Comparison of ENCODE assay signal across 11 cellular contexts in the genomic region with DNA sequence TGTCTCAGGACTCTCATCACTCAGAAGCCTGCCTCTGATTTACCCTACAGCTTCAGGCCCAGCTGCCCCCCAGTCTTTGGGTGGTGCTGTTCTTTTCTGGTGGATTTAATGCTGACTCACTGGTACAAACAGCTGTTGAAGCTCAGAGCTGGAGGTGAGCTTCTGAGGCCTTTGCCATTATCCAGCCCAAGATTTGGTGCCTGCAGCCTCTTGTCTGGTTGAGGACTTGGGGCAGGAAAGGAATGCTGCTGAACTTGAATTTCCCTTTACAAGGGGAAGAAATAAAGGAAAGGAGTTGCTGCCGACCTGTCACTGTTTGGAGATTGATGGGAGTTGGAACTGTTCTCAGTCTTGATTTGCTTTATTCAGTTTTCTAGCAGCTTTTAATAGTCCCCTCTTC. TPM values are rescaled to one million over a fixed set of nuclear protein-coding genes. Genes with fewer than 3 reads are reported as not detected.
DNase-seq lines count a peak whose midpoint lies in the region; ATAC-seq, FAIRE-seq and TF ChIP-seq lines count a peak whose summit lies in the region.
"Had no signal": no experiment of that assay in that cellular context is flagged by ENCODE, and none has a peak within 500 bp of the region (broad histone marks: within the 10 kb centered on the region; RNA-seq: fewer than 3 reads in every experiment).

No MANE protein-coding gene starts in this region.

- H3K4me1 ChIP-seq in K562 (replicated peaks in 1 of 2; ENCODE audit: control insufficient read depth in 2 of 2, insufficient read depth in 2 of 2, low read length in 2 of 2) (peaks cover 3 to 4% of the 10 kb centered on the region in 2 experiments; a peak in 3 of 5 replicates), upper lobe of left lung (peaks cover 0 to 33% (median 16%) of the 10 kb centered on the region in 4 donors)
- H3K4me1 ChIP-seq: BLaER1, transverse colon had no signal

- no peaks in the 10 kb centered on the region for H3K27me3 Mint-ChIP-seq in activated naive CD4-positive, alpha-beta T cell treated with anti-CD3 and anti-CD28 coated beads for 36 hours (ENCODE audit: low read depth)
- H3K27me3 Mint-ChIP-seq: naive B cell had no signal

- H3K4me2 ChIP-seq in K562 (ENCODE audit: insufficient read depth, low read length) = no peak overlapping the region
- H3K4me2 ChIP-seq: BLaER1 had no signal

- H3K4me3 ChIP-seq in K562 (no peak overlapping the region), upper lobe of left lung (no peak overlapping the region)
- H3K4me3 ChIP-seq: BLaER1, transverse colon had no signal

- in situ Hi-C loops in K562 (cut with MboI) = no loop called here

- POLR2A ChIA-PET in K562 (lab: Yijun Ruan, JAX) = interaction anchor here (0.8 to 3.1 kb wide), 14 partner anchors 8 to 142 kb away, joined by 3 to 52 read pairs (median 6); a partner anchor contains a TSS

- TF ChIP-seq CTCF in K562 (IDR thresholded peaks at IDR 0.05 in 2 of 3, conservative IDR thresholded peaks at IDR 0.05 in 1 of 3; ENCODE audit: insufficient read depth in 2 of 3, low read depth in 1 of 3, low read length in 3 of 3) = no peak
- TF ChIP-seq CTCF in upper lobe of left lung (IDR thresholded peaks at IDR 0.05) = no peak

- intact Hi-C loops in activated naive CD4-positive, alpha-beta T cell treated with anti-CD3 and anti-CD28 coated beads for 36 hours (cut with micrococcal nuclease) = no loop called here
- intact Hi-C loops in K562 (cut with micrococcal nuclease) = no loop called here

- TF ChIP-seq EP300 in K562 (IDR thresholded peaks at IDR 0.05; ENCODE audit: low read length) (no peak), upper lobe of left lung (IDR thresholded peaks at IDR 0.05) (no peak)

- H3K36me3 Mint-ChIP-seq in activated naive CD4-positive, alpha-beta T cell treated with anti-CD3 and anti-CD28 coated beads for 36 hours (ENCODE audit: low read depth) = peaks cover 46% of the 10 kb centered on the region

- H4K20me1 ChIP-seq in K562 (replicated peaks; ENCODE audit: control insufficient read depth, insufficient read depth, low read length) = peaks cover 5% of the 10 kb centered on the region; the same call in 1 of the 2 replicates

- H3K9ac ChIP-seq in K562 (ENCODE audit: insufficient read depth in 1 of 2, low read depth in 2 of 2, low read length in 2 of 2) = no peak overlapping the region
- H3K9ac ChIP-seq: BLaER1 had no signal

- WGBS in K562 (ENCODE audit: insufficient coverage, low coverage, missing lambda C conversion rate) = 86% methylated on average over 1 of the region's 1 CpG
- WGBS in upper lobe of left lung, 2 donors = 39 to 44% methylated on average over 1 of the region's 1 CpG

- H3K4me3 Mint-ChIP-seq in activated naive CD4-positive, alpha-beta T cell treated with anti-CD3 and anti-CD28 coated beads for 36 hours = no peak overlapping the region
- H3K4me3 Mint-ChIP-seq: naive B cell had no signal

- ATAC-seq in K562 (peak; percentile 60; the same call in 2 of the 3 replicates), upper lobe of left lung (ENCODE audit: low FRiP score in 2 of 2) (peak; percentile 61 to 79), HG02884 (IDR thresholded peaks at IDR 0.05; ENCODE audit: unreplicated experiment) (no peak)

- H3K4me1 Mint-ChIP-seq in activated naive CD4-positive, alpha-beta T cell treated with anti-CD3 and anti-CD28 coated beads for 36 hours (ENCODE audit: low read depth) = peaks cover 8% of the 10 kb centered on the region

- no peaks in the 10 kb centered on the region for H3K9me3 ChIP-seq in K562 (replicated peaks; ENCODE audit: control insufficient read depth, insufficient read depth, low read depth, low read length)
- H3K9me3 ChIP-seq in upper lobe of left lung = no peaks in the 10 kb centered on the region
- H3K9me3 ChIP-seq: BLaER1, transverse colon had no signal

- peaks cover 94% of the 10 kb centered on the region for H3K36me3 ChIP-seq in K562 (ENCODE audit: control insufficient read depth, insufficient read depth, low read length)
- peaks cover 21 to 88% (median 58%) of the 10 kb centered on the region in 4 donors for H3K36me3 ChIP-seq in upper lobe of left lung

- peaks cover 29% of the 10 kb centered on the region for H3K79me2 ChIP-seq in K562 (ENCODE audit: control insufficient read depth, insufficient read depth, low read length)

- FAIRE-seq in K562 (lab: Jason Lieb, UNC) = peak; percentile 78

- BruUV-seq in K562 (replicated peaks; lab: Mats Ljungman, UMichigan) = no TSS peak

- H3K27ac Mint-ChIP-seq in activated naive CD4-positive, alpha-beta T cell treated with anti-CD3 and anti-CD28 coated beads for 36 hours = peak overlapping the region; percentile 75

- TF ChIP-seq POLR2A in K562 (conservative IDR thresholded peaks at IDR 0.05) (no peak), upper lobe of left lung (IDR thresholded peaks at IDR 0.05) (no peak)

- TF ChIP-seq RAD21 in K562 (CRISPR knock-in tag; conservative IDR thresholded peaks at IDR 0.05 in 1 of 2, IDR thresholded peaks at IDR 0.05 in 1 of 2) = no peak

- H2AFZ ChIP-seq in K562 (ENCODE audit: low read depth, low read length) = no peak overlapping the region

- H3K27ac ChIP-seq in K562 (ENCODE audit: extremely low read depth, low read depth, low read length) (peak overlapping the region; percentile 8; the same call in 2 of the 3 replicates), upper lobe of left lung (peak overlapping the region; percentile 39 to 73 (median 66))
- H3K27ac ChIP-seq: BLaER1, transverse colon had no signal

- H3K9me3 Mint-ChIP-seq in activated naive CD4-positive, alpha-beta T cell treated with anti-CD3 and anti-CD28 coated beads for 36 hours = no peaks in the 10 kb centered on the region
- H3K9me3 Mint-ChIP-seq: naive B cell had no signal

- peaks cover 5% of the 10 kb centered on the region for H3K9me1 ChIP-seq in K562 (ENCODE audit: control insufficient read depth, insufficient read depth, low read length)

- CTCF ChIA-PET in activated naive CD4-positive, alpha-beta T cell treated with anti-CD3 and anti-CD28 coated beads for 36 hours (lab: Charles Lee) = interaction anchor here (0.6 to 2.8 kb wide), 4 partner anchors 9 to 109 kb away, joined by 3 to 12 read pairs (median 10); no protein-coding TSS in a partner anchor
- CTCF ChIA-PET in K562 (lab: Yijun Ruan, JAX; ENCODE audit: low intra/inter-chr PET ratio) = no interaction called here

- H3K27me3 ChIP-seq in K562 (ENCODE audit: control insufficient read depth in 2 of 2, insufficient read depth in 2 of 2, low read length in 2 of 2) = no peaks in the 10 kb centered on the region
- no peaks in the 10 kb centered on the region for H3K27me3 ChIP-seq in upper lobe of left lung
- H3K27me3 ChIP-seq: BLaER1, transverse colon had no signal

- no peak for DNase-seq in activated naive CD4-positive, alpha-beta T cell treated with anti-CD3 and anti-CD28 coated beads for 36 hours
- DNase-seq in activated naive CD4-positive, alpha-beta T cell treated with anti-CD3 and anti-CD28 coated beads, Interleukin-2, amount 50 U/mL, for 16 hours = no peak
- peak in 2 of 4 experiments; percentile 29 to 36 for DNase-seq in K562 (ENCODE audit: extremely low read depth in 1 of 4, low spot score in 3 of 4)
- DNase-seq in left kidney (ENCODE audit: low read depth, low spot score) = peak; percentile 60
- DNase-seq in upper lobe of left lung = peak in 1 of 2 donors; percentile 68
- DNase-seq in middle frontal gyrus (ENCODE audit: extremely low spot score, low spot score) = no peak
- DNase-seq in NCI-H526 (lab: John Stamatoyannopoulos, UW) = no peak
- DNase-seq: naive B cell, transverse colon had no signal

RNA-seq across cellular contexts. Expression of a gene that starts 19.8 kb away (rescaled TPM):
- total RNA-seq in activated naive CD4-positive, alpha-beta T cell treated with anti-CD3 and anti-CD28 coated beads for 36 hours = 10 to 100 TPM; 79.5 to 82.7 TPM
- total RNA-seq in K562 (2011; cell fraction: chromatin; rRNA removed; ENCODE audit: low replicate concordance) = 106 and 144 TPM in 2 replicates
- 68.8 and 74.0 TPM in 2 replicates for total RNA-seq in K562 (2011; cell fraction: nucleolus; rRNA removed)
- total RNA-seq in K562 (2011; cell fraction: nucleoplasm; rRNA removed) = 67.5 and 78.2 TPM in 2 replicates
- 149 and 166 TPM in 2 replicates for total RNA-seq in K562 (2014; rRNA removed)
- 102 and 114 TPM in 2 replicates for total RNA-seq in K562 (2014; rRNA removed; fragmentation: Illumina TruSeq; extraction: Trizol)
- total RNA-seq in K562 (2015; rRNA removed; fragmentation: Illumina TruSeq; extraction: Trizol) = 137 and 138 TPM in 2 replicates
- total RNA-seq in K562 (2021) = 120 and 138 TPM in 2 replicates
- 47.4 and 53.0 TPM in 2 replicates for polyA plus RNA-seq in K562 (2011; rRNA removed)
- 55.5 and 68.2 TPM in 2 replicates for polyA plus RNA-seq in K562 (2011; cell fraction: cytosol; rRNA removed)
- polyA plus RNA-seq in K562 (2011; cell fraction: nucleus; rRNA removed) = 107 and 119 TPM in 2 replicates
- polyA plus RNA-seq in K562 (2012) = 94.3 and 135 TPM in 2 replicates
- 193 and 194 TPM in 2 replicates for polyA plus RNA-seq in K562 (2014; fragmentation: Illumina TruSeq; extraction: Trizol)
- 10 to 100 TPM; 41.6 to 43.5 TPM for polyA plus RNA-seq in K562 (2014; fragmentation: Nextera tagmentation; extraction: Ambion mirVana)
- 91.6 and 95.4 TPM in 2 replicates for polyA plus RNA-seq in K562 (2014; rRNA removed)
- 64.1 and 88.2 TPM in 2 replicates for polyA minus RNA-seq in K562 (2011; rRNA and poly(A)+ RNA removed)
- 70.7 and 87.6 TPM in 2 replicates for polyA minus RNA-seq in K562 (2011; cell fraction: cytosol; rRNA and poly(A)+ RNA removed)
- polyA minus RNA-seq in K562 (2011; cell fraction: nucleus; rRNA and poly(A)+ RNA removed) = 30.8 and 44.9 TPM in 2 replicates
- 10 to 100 TPM; 41.2 to 57.6 (median 52.9) TPM for total RNA-seq in upper lobe of left lung

RNA-seq across cellular contexts. Expression of a gene that starts 26.0 kb away (rescaled TPM):
- 10 to 100 TPM; 47.1 to 49.1 TPM for total RNA-seq in activated naive CD4-positive, alpha-beta T cell treated with anti-CD3 and anti-CD28 coated beads for 36 hours
- 194 and 283 TPM in 2 replicates for total RNA-seq in K562 (2011; cell fraction: chromatin; rRNA removed; ENCODE audit: low replicate concordance)
- 176 and 243 TPM in 2 replicates for total RNA-seq in K562 (2011; cell fraction: nucleolus; rRNA removed)
- 172 and 194 TPM in 2 replicates for total RNA-seq in K562 (2011; cell fraction: nucleoplasm; rRNA removed)
- total RNA-seq in K562 (2014; rRNA removed) = 32.6 and 60.5 TPM in 2 replicates
- total RNA-seq in K562 (2014; rRNA removed; fragmentation: Illumina TruSeq; extraction: Trizol) = 49.7 TPM in 2 replicates
- 39.9 and 49.9 TPM in 2 replicates for total RNA-seq in K562 (2015; rRNA removed; fragmentation: Illumina TruSeq; extraction: Trizol)
- total RNA-seq in K562 (2021) = 65.5 and 69.9 TPM in 2 replicates
- polyA plus RNA-seq in K562 (2011; rRNA removed) = 19.4 and 28.1 TPM in 2 replicates
- polyA plus RNA-seq in K562 (2011; cell fraction: cytosol; rRNA removed) = 14.0 and 15.3 TPM in 2 replicates
- polyA plus RNA-seq in K562 (2011; cell fraction: nucleus; rRNA removed) = 79.8 and 95.1 TPM in 2 replicates
- polyA plus RNA-seq in K562 (2012) = 38.2 and 56.5 TPM in 2 replicates
- polyA plus RNA-seq in K562 (2014; fragmentation: Illumina TruSeq; extraction: Trizol) = 31.3 and 61.2 TPM in 2 replicates
- 10 to 100 TPM; 14.1 to 21.9 TPM for polyA plus RNA-seq in K562 (2014; fragmentation: Nextera tagmentation; extraction: Ambion mirVana)
- 26.8 and 30.4 TPM in 2 replicates for polyA plus RNA-seq in K562 (2014; rRNA removed)
- polyA minus RNA-seq in K562 (2011; rRNA and poly(A)+ RNA removed) = 111 and 152 TPM in 2 replicates
- polyA minus RNA-seq in K562 (2011; cell fraction: cytosol; rRNA and poly(A)+ RNA removed) = 27.6 and 30.5 TPM in 2 replicates
- 193 and 329 TPM in 2 replicates for polyA minus RNA-seq in K562 (2011; cell fraction: nucleus; rRNA and poly(A)+ RNA removed)
- 10 to 100 TPM; 32.0 to 72.1 (median 50.7) TPM for total RNA-seq in upper lobe of left lung

RNA-seq across cellular contexts. Expression of a gene that starts 26.6 kb away (rescaled TPM):
- 100 to 1,000 TPM; 118 to 120 TPM for total RNA-seq in activated naive CD4-positive, alpha-beta T cell treated with anti-CD3 and anti-CD28 coated beads for 36 hours
- 34.1 and 72.7 TPM in 2 replicates for total RNA-seq in K562 (2011; cell fraction: chromatin; rRNA removed; ENCODE audit: low replicate concordance)
- 57.9 and 58.4 TPM in 2 replicates for total RNA-seq in K562 (2011; cell fraction: nucleolus; rRNA removed)
- total RNA-seq in K562 (2011; cell fraction: nucleoplasm; rRNA removed) = 49.2 and 50.2 TPM in 2 replicates
- total RNA-seq in K562 (2014; rRNA removed) (134 and 143 TPM in 2 replicates), K562 (2014; rRNA removed; fragmentation: Illumina TruSeq; extraction: Trizol) (159 TPM in 2 replicates), K562 (2015; rRNA removed; fragmentation: Illumina TruSeq; extraction: Trizol) (144 and 146 TPM in 2 replicates), K562 (2021) (125 and 132 TPM in 2 replicates), upper lobe of left lung (10 to 100 TPM; 23.0 to 62.5 (median 45.7) TPM)
- polyA plus RNA-seq in K562 (2011; rRNA removed) (177 and 178 TPM in 2 replicates), K562 (2014; fragmentation: Illumina TruSeq; extraction: Trizol) (285 and 292 TPM in 2 replicates), K562 (2014; fragmentation: Nextera tagmentation; extraction: Ambion mirVana) (100 to 1,000 TPM; 331 to 383 TPM), K562 (2014; rRNA removed) (180 and 270 TPM in 2 replicates)
- 261 and 277 TPM in 2 replicates for polyA plus RNA-seq in K562 (2011; cell fraction: cytosol; rRNA removed)
- polyA plus RNA-seq in K562 (2011; cell fraction: nucleus; rRNA removed) = 41.8 and 46.9 TPM in 2 replicates
- 141 and 165 TPM in 2 replicates for polyA plus RNA-seq in K562 (2012)
- polyA minus RNA-seq in K562 (2011; rRNA and poly(A)+ RNA removed) = 121 and 136 TPM in 2 replicates
- 91.8 and 121 TPM in 2 replicates for polyA minus RNA-seq in K562 (2011; cell fraction: cytosol; rRNA and poly(A)+ RNA removed)
- 25.8 and 35.7 TPM in 2 replicates for polyA minus RNA-seq in K562 (2011; cell fraction: nucleus; rRNA and poly(A)+ RNA removed)

RNA-seq across cellular contexts. Expression of a gene that starts 33.9 kb away (rescaled TPM):
- total RNA-seq in activated naive CD4-positive, alpha-beta T cell treated with anti-CD3 and anti-CD28 coated beads for 36 hours = 10 to 100 TPM; 21.7 to 22.0 TPM
- 30.7 and 40.4 TPM in 2 replicates for total RNA-seq in K562 (2011; cell fraction: chromatin; rRNA removed; ENCODE audit: low replicate concordance)
- total RNA-seq in K562 (2011; cell fraction: nucleolus; rRNA removed) = 17.5 and 18.5 TPM in 2 replicates
- total RNA-seq in K562 (2011; cell fraction: nucleoplasm; rRNA removed) = 28.0 and 48.3 TPM in 2 replicates
- total RNA-seq in K562 (2014; rRNA removed) (25.3 and 27.7 TPM in 2 replicates), K562 (2014; rRNA removed; fragmentation: Illumina TruSeq; extraction: Trizol) (22.5 and 23.5 TPM in 2 replicates), K562 (2015; rRNA removed; fragmentation: Illumina TruSeq; extraction: Trizol) (31.9 and 33.6 TPM in 2 replicates), K562 (2021) (28.8 and 31.4 TPM in 2 replicates), upper lobe of left lung (10 to 100 TPM in 1 of 6 donors, 1 to 10 TPM in 5; 6.0 to 13.6 (median 7.0) TPM)
- polyA plus RNA-seq in K562 (2011; rRNA removed) (38.6 and 44.3 TPM in 2 replicates), K562 (2014; fragmentation: Illumina TruSeq; extraction: Trizol) (52.2 and 59.6 TPM in 2 replicates), K562 (2014; fragmentation: Nextera tagmentation; extraction: Ambion mirVana) (10 to 100 TPM; 23.9 to 26.6 TPM), K562 (2014; rRNA removed) (34.6 and 38.0 TPM in 2 replicates)
- polyA plus RNA-seq in K562 (2011; cell fraction: cytosol; rRNA removed) = 57.5 and 64.8 TPM in 2 replicates
- polyA plus RNA-seq in K562 (2011; cell fraction: nucleus; rRNA removed) = 41.6 and 45.0 TPM in 2 replicates
- polyA plus RNA-seq in K562 (2012) = 19.5 and 24.7 TPM in 2 replicates
- polyA minus RNA-seq in K562 (2011; rRNA and poly(A)+ RNA removed) = 46.0 and 47.8 TPM in 2 replicates
- polyA minus RNA-seq in K562 (2011; cell fraction: cytosol; rRNA and poly(A)+ RNA removed) = 13.3 and 18.6 TPM in 2 replicates
- polyA minus RNA-seq in K562 (2011; cell fraction: nucleus; rRNA and poly(A)+ RNA removed) = 12.8 and 21.0 TPM in 2 replicates

RNA-seq across cellular contexts. Expression of a gene that starts 34.7 kb away (rescaled TPM):
- 10 to 100 TPM; 78.2 to 82.1 TPM for total RNA-seq in activated naive CD4-positive, alpha-beta T cell treated with anti-CD3 and anti-CD28 coated beads for 36 hours
- 62.6 and 77.3 TPM in 2 replicates for total RNA-seq in K562 (2011; cell fraction: chromatin; rRNA removed; ENCODE audit: low replicate concordance)
- 31.0 and 32.1 TPM in 2 replicates for total RNA-seq in K562 (2011; cell fraction: nucleolus; rRNA removed)
- total RNA-seq in K562 (2011; cell fraction: nucleoplasm; rRNA removed) = 44.9 and 68.0 TPM in 2 replicates
- total RNA-seq in K562 (2014; rRNA removed) = 51.6 and 92.3 TPM in 2 replicates
- total RNA-seq in K562 (2014; rRNA removed; fragmentation: Illumina TruSeq; extraction: Trizol) = 53.9 and 57.0 TPM in 2 replicates
- total RNA-seq in K562 (2015; rRNA removed; fragmentation: Illumina TruSeq; extraction: Trizol) = 53.1 and 58.0 TPM in 2 replicates
- total RNA-seq in K562 (2021) = 96.7 and 112 TPM in 2 replicates
- polyA plus RNA-seq in K562 (2011; rRNA removed) = 59.6 and 77.7 TPM in 2 replicates
- 61.6 and 96.6 TPM in 2 replicates for polyA plus RNA-seq in K562 (2011; cell fraction: cytosol; rRNA removed)
- polyA plus RNA-seq in K562 (2011; cell fraction: nucleus; rRNA removed) = 44.0 and 65.8 TPM in 2 replicates
- polyA plus RNA-seq in K562 (2012) = 73.0 and 116 TPM in 2 replicates
- 70.6 and 95.1 TPM in 2 replicates for polyA plus RNA-seq in K562 (2014; fragmentation: Illumina TruSeq; extraction: Trizol)
- polyA plus RNA-seq in K562 (2014; fragmentation: Nextera tagmentation; extraction: Ambion mirVana) = 1 to 10 TPM in 1 of 2 experiments, under 1 TPM in 1; 0.73 to 1.3 TPM
- polyA plus RNA-seq in K562 (2014; rRNA removed) = 59.5 and 72.0 TPM in 2 replicates
- polyA minus RNA-seq in K562 (2011; rRNA and poly(A)+ RNA removed) = 26.6 and 37.0 TPM in 2 replicates
- 32.7 and 40.8 TPM in 2 replicates for polyA minus RNA-seq in K562 (2011; cell fraction: cytosol; rRNA and poly(A)+ RNA removed)
- 14.4 and 18.4 TPM in 2 replicates for polyA minus RNA-seq in K562 (2011; cell fraction: nucleus; rRNA and poly(A)+ RNA removed)
- 10 to 100 TPM; 30.4 to 60.6 (median 51.2) TPM for total RNA-seq in upper lobe of left lung
